12 cellular contexts compared by ENCODE assay signal in the genomic region with DNA sequence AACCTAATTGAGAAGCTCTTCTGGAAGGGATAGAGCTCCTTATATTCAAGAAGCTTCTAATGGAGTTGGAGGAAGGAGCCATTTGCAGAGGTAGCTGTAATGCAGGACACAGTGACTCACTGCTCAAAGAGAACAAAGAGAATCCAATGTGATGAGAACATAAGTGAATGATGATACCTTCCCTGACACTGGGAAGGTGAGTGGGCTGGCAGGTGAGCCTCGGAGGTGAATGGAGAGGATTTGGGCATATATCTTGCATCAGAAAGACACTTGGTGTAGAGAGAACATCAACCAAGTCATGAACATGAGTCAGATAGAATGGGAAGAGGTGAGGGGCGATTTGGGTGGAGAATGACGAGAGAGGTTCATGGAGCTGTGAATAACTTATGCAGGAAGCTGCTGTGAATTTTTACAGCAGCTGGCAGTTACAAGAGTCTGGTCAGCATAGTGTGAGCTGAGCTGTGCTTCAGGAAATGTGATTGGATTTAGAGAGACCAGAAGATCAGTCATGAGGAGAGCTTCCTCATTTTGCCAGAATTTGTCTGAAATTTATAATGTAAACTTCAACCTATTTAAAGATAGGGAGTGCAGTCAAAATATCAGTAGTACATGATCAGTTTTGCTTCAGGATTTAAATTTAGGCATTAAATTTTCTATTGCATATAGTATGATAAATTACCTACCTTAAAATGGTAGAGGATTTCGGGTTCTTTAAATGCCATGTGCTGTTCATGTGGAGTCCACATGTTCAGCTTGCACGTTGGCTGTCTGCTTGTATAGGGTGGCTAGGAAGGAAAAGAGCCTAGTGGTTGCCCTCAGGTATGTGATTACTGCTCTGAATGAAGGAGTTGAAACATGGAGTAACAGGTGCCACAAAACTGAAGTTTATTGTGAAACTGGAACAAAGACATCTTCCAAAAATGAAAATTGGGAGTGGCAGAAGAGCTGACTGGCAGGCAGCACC. TPM values are rescaled to one million over a fixed set of nuclear protein-coding genes. Genes with fewer than 3 reads are reported as not detected.
DNase-seq lines count a peak whose midpoint lies in the region; ATAC-seq and TF ChIP-seq lines count a peak whose summit lies in the region.
"Had no signal": no experiment of that assay in that cellular context is flagged by ENCODE, and none has a peak within 500 bp of the region (broad histone marks: within the 10 kb centered on the region; RNA-seq: fewer than 3 reads in every experiment).

No MANE protein-coding gene starts in this region.

- no peak overlapping the region for H2BK120ac ChIP-seq in H9 (ENCODE audit: low read depth, low read length, poor library complexity, severe bottlenecking)

- H3K27ac ChIP-seq in H9 (ENCODE audit: insufficient read length, low read depth, low read length), result no peak overlapping the region

- no peak overlapping the region for H3K56ac ChIP-seq in H9 (ENCODE audit: insufficient read length, low read depth, low read length)

- no peak overlapping the region for H4K91ac ChIP-seq in H9 (ENCODE audit: insufficient read length, low read depth, low read length)

- no peak overlapping the region for H4K8ac ChIP-seq in H9 (replicated peaks; ENCODE audit: insufficient read length, low read depth, low read length)

- no peak overlapping the region for H2BK15ac ChIP-seq in H9 (ENCODE audit: low read depth, low read length)

- no peaks in the 10 kb centered on the region for H4K20me1 ChIP-seq in H9 (ENCODE audit: control insufficient read depth, insufficient read depth, insufficient read length)

- H3T11ph ChIP-seq in H9 (ENCODE audit: low read length), result peak overlapping the region; percentile 76

- H2AK5ac ChIP-seq in H9 (ENCODE audit: insufficient read length, low read length), result no peak overlapping the region

- no peaks in the 10 kb centered on the region for H3K27me3 ChIP-seq in H9 (ENCODE audit: insufficient read depth, low read length)

- no peak overlapping the region for H3K4me2 ChIP-seq in H9 (ENCODE audit: insufficient read depth, insufficient read length, low read length)

- no peaks in the 10 kb centered on the region for H3K23me2 ChIP-seq in H9 (ENCODE audit: insufficient read length, low read depth, low read length, poor library complexity, severe bottlenecking)

- H3K4me1 Mint-ChIP-seq in H9, result peaks cover 4 to 5% of the 10 kb centered on the region in 2 experiments; a peak in 3 of 4 replicates
- H3K4me1 Mint-ChIP-seq: activated CD4-positive, alpha-beta T cell treated with anti-CD3 and anti-CD28 coated beads for 36 hours had no signal

- no peak overlapping the region for H3K14ac ChIP-seq in H9 (ENCODE audit: insufficient read depth, low read length)

- no peak overlapping the region for H3K23ac ChIP-seq in H9 (ENCODE audit: insufficient read length, low read depth, low read length)

- no peak overlapping the region for H2BK20ac ChIP-seq in H9 (ENCODE audit: low read depth, low read length, poor library complexity, severe bottlenecking)

- TF ChIP-seq CTCF in H9 (conservative IDR thresholded peaks at IDR 0.05), result no peak
- no peak for TF ChIP-seq CTCF in GM13976 (IDR thresholded peaks at IDR 0.05; ENCODE audit: borderline replicate concordance, control extremely low read depth, extremely low read depth, insufficient read depth, missing control alignments)

- no peak overlapping the region for H2BK5ac ChIP-seq in H9 (ENCODE audit: insufficient read length, low read length)

- H3K36me3 Mint-ChIP-seq in H9 (ENCODE audit: insufficient read depth in 1 of 3, low read depth in 3 of 3), result peaks cover 8 to 30% (median 25%) of the 10 kb centered on the region in 3 experiments; a peak in 5 of 7 replicates

- ATAC-seq in esophagus mucosa, result peak; percentile 64
- ATAC-seq in HG03571 (IDR thresholded peaks at IDR 0.05; ENCODE audit: unreplicated experiment), result no peak
- ATAC-seq in HG03045 (IDR thresholded peaks at IDR 0.05; ENCODE audit: unreplicated experiment), result no peak
- ATAC-seq: activated CD4-positive, alpha-beta T cell treated with anti-CD3 and anti-CD28 coated beads for 36 hours; HCT116 had no signal

- no CpG with 5 or more reads among the region's 5 CpGs for WGBS in H9 (ENCODE audit: extremely low coverage, insufficient read length, low lambda C conversion rate)

- no peak overlapping the region for H2AFZ ChIP-seq in H9 (ENCODE audit: low read length)

- no peaks in the 10 kb centered on the region for H3K27me3 Mint-ChIP-seq in H9 (ENCODE audit: low read depth)

- no peak overlapping the region for H3K4me3 Mint-ChIP-seq in H9
- H3K4me3 Mint-ChIP-seq: activated CD4-positive, alpha-beta T cell treated with anti-CD3 and anti-CD28 coated beads for 36 hours; activated T-helper 1 cell treated with anti-CD3 and anti-CD28 coated beads, Interleukin-12 subunit alpha, Interleukin-12 subunit beta, Interleukin-2, Interleukin-4 antibody, amounts not matched to agents 30 ng/mL and 10 ng/mL and 1 ng/mL, durations not matched to agents 14 hours and 24 hours and 36 hours; nephron progenitor cell had no signal

- H3K9me3 ChIP-seq in H9 (ENCODE audit: control insufficient read depth, low read depth, low read length), result no peaks in the 10 kb centered on the region

- in situ Hi-C loops in GM13976 (cut with MboI; ENCODE audit: low sequenced_read_pairs, unreplicated experiment), result no loop called here

- peaks cover 2% of the 10 kb centered on the region for H3K79me1 ChIP-seq in H9 (ENCODE audit: insufficient read depth, low read depth, low read length, poor library complexity, severe bottlenecking)

- DNase-seq in H9 (peak; percentile 43), NOMO-1 (lab: John Stamatoyannopoulos, UW; ENCODE audit: unreplicated experiment in 2 of 2) (peak; percentile 49 to 81), pons (ENCODE audit: low spot score) (peak; percentile 42), GM13976 (ENCODE audit: low spot score) (no peak)
- DNase-seq: activated CD4-positive, alpha-beta T cell treated with anti-CD3 and anti-CD28 coated beads for 36 hours; NCI-H446 treated with DMSO at 0.1 percent for 48 hours; nephron progenitor cell had no signal

- no peak overlapping the region for H4K5ac ChIP-seq in H9 (ENCODE audit: insufficient read length, low read depth, low read length)

- H3K9me3 Mint-ChIP-seq in H9, result no peaks in the 10 kb centered on the region
- H3K9me3 Mint-ChIP-seq: activated T-helper 1 cell treated with anti-CD3 and anti-CD28 coated beads, Interleukin-12 subunit alpha, Interleukin-12 subunit beta, Interleukin-2, Interleukin-4 antibody, amounts not matched to agents 30 ng/mL and 10 ng/mL and 1 ng/mL, durations not matched to agents 14 hours and 24 hours and 36 hours; nephron progenitor cell had no signal

- H3K79me2 ChIP-seq in H9 (ENCODE audit: insufficient read depth, low read length), result no peaks in the 10 kb centered on the region

- H3K4me1 ChIP-seq in H9 (ENCODE audit: insufficient read depth, low read length), result peaks cover 4% of the 10 kb centered on the region; the same call in 1 of the 2 replicates

- no peak overlapping the region for H3K4ac ChIP-seq in H9 (ENCODE audit: low read depth, low read length)

- no peak overlapping the region for H3K18ac ChIP-seq in H9 (ENCODE audit: insufficient read length, low read depth, low read length)

- H3K9ac ChIP-seq in H9 (ENCODE audit: extremely low read depth, insufficient read length, low read length), result no peak overlapping the region

- H3K27ac Mint-ChIP-seq in H9, result peak overlapping the region; percentile 31 to 93 (median 56); a peak in 6 of 7 replicates
- H3K27ac Mint-ChIP-seq: activated CD4-positive, alpha-beta T cell treated with anti-CD3 and anti-CD28 coated beads for 36 hours; activated T-helper 1 cell treated with anti-CD3 and anti-CD28 coated beads, Interleukin-12 subunit alpha, Interleukin-12 subunit beta, Interleukin-2, Interleukin-4 antibody, amounts not matched to agents 30 ng/mL and 10 ng/mL and 1 ng/mL, durations not matched to agents 14 hours and 24 hours and 36 hours; nephron progenitor cell had no signal

- no peak overlapping the region for H2BK12ac ChIP-seq in H9 (ENCODE audit: insufficient read length, low read depth, low read length)

RNA-seq across cellular contexts. Expression of a gene that starts 59.2 kb away (rescaled TPM):
- 0.22 and 0.59 TPM in 2 replicates for total RNA-seq in H9 (2021)
- total RNA-seq in esophagus mucosa, result not detected
- total RNA-seq: activated CD4-positive, alpha-beta T cell treated with anti-CD3 and anti-CD28 coated beads for 36 hours; activated T-helper 1 cell treated with anti-CD3 and anti-CD28 coated beads, Interleukin-12 subunit alpha, Interleukin-12 subunit beta, Interleukin-2, Interleukin-4 antibody, amounts not matched to agents 30 ng/mL and 10 ng/mL and 1 ng/mL, durations not matched to agents 14 hours and 24 hours and 36 hours had no signal
